In genomic region chr16:53771655-53772497, GRCh38 we compare ENCODE assay signal across 29 cellular contexts.
DNase-seq lines count a peak whose midpoint lies in the region; ATAC-seq and TF ChIP-seq lines count a peak whose summit lies in the region.
"Had no signal": no experiment of that assay in that cellular context is flagged by ENCODE, and none has a peak within 500 bp of the region (broad histone marks: within the 10 kb centered on the region; RNA-seq: fewer than 3 reads in every experiment).

No MANE protein-coding gene starts in this region.

- H3K4me2 ChIP-seq in IMR-90 (ENCODE audit: low read depth, low read length) (no peak overlapping the region), osteoblast (ENCODE audit: insufficient read depth, low read length) (peak overlapping the region; percentile 29)
- H3K4me2 ChIP-seq: PC-9 had no signal

- H2AFZ ChIP-seq in IMR-90 (replicated peaks; ENCODE audit: low read length, poor library complexity) (no peak overlapping the region), osteoblast (ENCODE audit: low read length) (no peak overlapping the region)
- H2AFZ ChIP-seq: PC-9 had no signal

- no peak overlapping the region for H2BK5ac ChIP-seq in IMR-90 (ENCODE audit: low read depth, low read length, poor library complexity, severe bottlenecking)

- dilution Hi-C loops in IMR-90 (cut with HindIII; ENCODE audit: low sequenced_read_pairs, unreplicated experiment) = no loop called here

- H3K27ac Mint-ChIP-seq in T-cell = no peak overlapping the region
- H3K27ac Mint-ChIP-seq: activated CD4-positive, alpha-beta T cell treated with anti-CD3 and anti-CD28 coated beads, Interleukin-2, amount 10 ng/mL, durations not matched to agents 7 days and 5 days; activated CD8-positive, alpha-beta memory T cell treated with anti-CD3 and anti-CD28 coated beads, Interleukin-2, amount 10 ng/mL, durations not matched to agents 7 days and 5 days; activated naive CD4-positive, alpha-beta T cell treated with anti-CD3 and anti-CD28 coated beads for 36 hours; CD14-positive monocyte; dendritic cell treated with granulocyte-macrophage colony-stimulating factor and Interleukin-4, amounts not matched to agents 40 ng/mL and 50 ng/mL, for 4 days had no signal

- no peaks in the 10 kb centered on the region for H3K9me3 Mint-ChIP-seq in T-cell
- H3K9me3 Mint-ChIP-seq: activated CD4-positive, alpha-beta T cell treated with anti-CD3 and anti-CD28 coated beads, Interleukin-2, amount 10 ng/mL, durations not matched to agents 7 days and 5 days; activated naive CD4-positive, alpha-beta T cell treated with anti-CD3 and anti-CD28 coated beads for 36 hours; dendritic cell treated with granulocyte-macrophage colony-stimulating factor and Interleukin-4, amounts not matched to agents 40 ng/mL and 50 ng/mL, for 4 days had no signal

- H2BK15ac ChIP-seq in IMR-90 (ENCODE audit: low read depth, low read length) = no peak overlapping the region

- in situ Hi-C loops in IMR-90 (cut with MboI; ENCODE audit: low sequenced_read_pairs) = loop anchor here (25.0 kb wide), 2 partner anchors 515 to 1165 kb away; partner anchors contain the start of genes IRX3 and IRX5

- H3K36me3 ChIP-seq in IMR-90 (ENCODE audit: control insufficient read depth, insufficient read depth, low read length) (no peaks in the 10 kb centered on the region), osteoblast (ENCODE audit: insufficient read depth, low read length) (no peaks in the 10 kb centered on the region), Peyer's patch (no peaks in the 10 kb centered on the region)
- H3K36me3 ChIP-seq: cardiac muscle cell, esophagus squamous epithelium, lower lobe of right lung, neutrophil, SJSA1, upper lobe of right lung, WERI-Rb-1 had no signal

- TF ChIP-seq RAD21 in IMR-90 (IDR thresholded peaks at IDR 0.05; ENCODE audit: low read length) = no peak

- no peak overlapping the region for H3K9ac ChIP-seq in IMR-90 (ENCODE audit: low read depth, low read length)

- no peak overlapping the region for H3K4me3 Mint-ChIP-seq in T-cell
- H3K4me3 Mint-ChIP-seq: activated CD4-positive, alpha-beta T cell treated with anti-CD3 and anti-CD28 coated beads, Interleukin-2, amount 10 ng/mL, durations not matched to agents 7 days and 5 days; activated CD8-positive, alpha-beta memory T cell treated with anti-CD3 and anti-CD28 coated beads, Interleukin-2, amount 10 ng/mL, durations not matched to agents 7 days and 5 days; activated naive CD4-positive, alpha-beta T cell treated with anti-CD3 and anti-CD28 coated beads for 36 hours; CD14-positive monocyte; dendritic cell treated with granulocyte-macrophage colony-stimulating factor and Interleukin-4, amounts not matched to agents 40 ng/mL and 50 ng/mL, for 4 days had no signal

- no peak overlapping the region for H4K5ac ChIP-seq in IMR-90 (ENCODE audit: low read depth, low read length)

- no peak overlapping the region for H3K18ac ChIP-seq in IMR-90 (ENCODE audit: low read depth, low read length)

- no peak overlapping the region for H2AK9ac ChIP-seq in IMR-90 (replicated peaks; ENCODE audit: low read depth, low read length, poor library complexity)

- no peak overlapping the region for H2BK120ac ChIP-seq in IMR-90 (ENCODE audit: low read depth, low read length)

- H3K9me1 ChIP-seq in IMR-90 (ENCODE audit: insufficient read depth, low read length) = no peaks in the 10 kb centered on the region; the same call in 1 of the 2 replicates

- ATAC-seq in IMR-90 (ENCODE audit: low read depth) (no peak), T-cell (replicated peaks in 1 of 4) (no peak)
- ATAC-seq: activated CD8-positive, alpha-beta memory T cell treated with anti-CD3 and anti-CD28 coated beads, Interleukin-2, amount 10 ng/mL, durations not matched to agents 7 days and 5 days; HepG2; lower lobe of right lung; psoas muscle; upper lobe of right lung had no signal

- POLR2A ChIA-PET in AG04449 (lab: Yijun Ruan, JAX) (no interaction called here), IMR-90 (lab: Charles Lee; ENCODE audit: unreplicated experiment) (no interaction called here), T-cell (lab: Charles Lee) (interaction anchor here in 1 of 2 donors (0.8 kb wide), 1 partner anchor 1694 kb away, joined by 3 read pairs; no protein-coding TSS in a partner anchor)

- H3K4me3 ChIP-seq in AG04449 (ENCODE audit: low read depth, low read length) = no peak overlapping the region
- no peak overlapping the region for H3K4me3 ChIP-seq in IMR-90 (ENCODE audit: insufficient read depth, low read depth, low read length)
- no peak overlapping the region for H3K4me3 ChIP-seq in choroid plexus epithelial cell (ENCODE audit: low read depth, low read length)
- no peak overlapping the region for H3K4me3 ChIP-seq in osteoblast (ENCODE audit: insufficient read depth, low read length)
- H3K4me3 ChIP-seq in Peyer's patch = no peak overlapping the region
- H3K4me3 ChIP-seq: cardiac muscle cell, esophagus squamous epithelium, lower lobe of right lung, PC-9, psoas muscle, SJSA1, skin epidermis, upper lobe of right lung had no signal

- H3K14ac ChIP-seq in IMR-90 (replicated peaks; ENCODE audit: low read depth, low read length) = no peak overlapping the region

- no peak overlapping the region for H4K91ac ChIP-seq in IMR-90 (ENCODE audit: insufficient read depth, low read depth, low read length)

- H2BK20ac ChIP-seq in IMR-90 (ENCODE audit: low read depth, low read length) = no peak overlapping the region

- H3K27me3 Mint-ChIP-seq in T-cell = no peaks in the 10 kb centered on the region
- H3K27me3 Mint-ChIP-seq: activated CD4-positive, alpha-beta T cell treated with anti-CD3 and anti-CD28 coated beads, Interleukin-2, amount 10 ng/mL, durations not matched to agents 7 days and 5 days; activated CD8-positive, alpha-beta memory T cell treated with anti-CD3 and anti-CD28 coated beads, Interleukin-2, amount 10 ng/mL, durations not matched to agents 7 days and 5 days; dendritic cell treated with granulocyte-macrophage colony-stimulating factor and Interleukin-4, amounts not matched to agents 40 ng/mL and 50 ng/mL, for 4 days had no signal

- BruUV-seq in IMR-90 (replicated peaks; lab: Mats Ljungman, UMichigan) = no TSS peak

- peak; percentile 21 for DNase-seq in AG04449 (ENCODE audit: low read depth, low spot score)
- DNase-seq in IMR-90 = no peak
- peak; percentile 56 for DNase-seq in choroid plexus epithelial cell (ENCODE audit: low read depth)
- DNase-seq in osteoblast (ENCODE audit: insufficient read length, low spot score, missing footprints) = no peak
- no peak for DNase-seq in Peyer's patch
- no peak for DNase-seq in DMS79 treated with DMSO at 0.1 percent for 48 hours (lab: John Stamatoyannopoulos, UW)
- no peak for DNase-seq in T-cell
- no peak for DNase-seq in stimulated activated CD4-positive, alpha-beta T cell treated with anti-CD3 and anti-CD28 coated beads, Interleukin-2, amount 100 ng/mL, for 24 hours
- DNase-seq: ACHN; activated CD4-positive, alpha-beta T cell treated with anti-CD3 and anti-CD28 coated beads, Interleukin-2, amount 10 ng/mL, durations not matched to agents 7 days and 5 days; activated CD8-positive, alpha-beta memory T cell treated with anti-CD3 and anti-CD28 coated beads, Interleukin-2, amount 10 ng/mL, durations not matched to agents 7 days and 5 days; activated naive CD4-positive, alpha-beta T cell treated with anti-CD3 and anti-CD28 coated beads for 36 hours; esophagus squamous epithelium; lower lobe of right lung; NCI-H2107; NCI-H446 treated with DMSO at 0.1 percent for 48 hours; PC-9; psoas muscle; substantia nigra; T-helper 2 cell; upper lobe of right lung; WERI-Rb-1 had no signal

- H3K27me3 ChIP-seq in IMR-90 (ENCODE audit: control insufficient read depth, insufficient read depth, low read length) = no peaks in the 10 kb centered on the region
- H3K27me3 ChIP-seq in osteoblast (ENCODE audit: insufficient read depth, low read length) = no peaks in the 10 kb centered on the region
- H3K27me3 ChIP-seq in Peyer's patch = no peaks in the 10 kb centered on the region
- H3K27me3 ChIP-seq: cardiac muscle cell, esophagus squamous epithelium, neutrophil, SJSA1, upper lobe of right lung had no signal

- no peak for TF ChIP-seq POLR2A in IMR-90 (IDR thresholded peaks at IDR 0.05; ENCODE audit: low read depth, low read length)
- no peak for TF ChIP-seq POLR2A in Peyer's patch (IDR thresholded peaks at IDR 0.05)

- H2AK5ac ChIP-seq in IMR-90 (ENCODE audit: low read depth, low read length) = no peak overlapping the region

- H3K4ac ChIP-seq in IMR-90 (ENCODE audit: low read depth, low read length) = no peak overlapping the region

- peaks cover 49% of the 10 kb centered on the region for H3K79me2 ChIP-seq in osteoblast (ENCODE audit: insufficient read depth, low read length)

- no peaks in the 10 kb centered on the region for H3K36me3 Mint-ChIP-seq in T-cell
- H3K36me3 Mint-ChIP-seq: activated CD8-positive, alpha-beta memory T cell treated with anti-CD3 and anti-CD28 coated beads, Interleukin-2, amount 10 ng/mL, durations not matched to agents 7 days and 5 days had no signal

- no peaks in the 10 kb centered on the region for H3K9me3 ChIP-seq in IMR-90 (ENCODE audit: control insufficient read depth, insufficient read depth, low read length)
- no peaks in the 10 kb centered on the region for H3K9me3 ChIP-seq in osteoblast (ENCODE audit: low read depth, low read length)
- no peaks in the 10 kb centered on the region for H3K9me3 ChIP-seq in Peyer's patch
- H3K9me3 ChIP-seq: esophagus squamous epithelium, lower lobe of right lung, neutrophil, psoas muscle, SJSA1, upper lobe of right lung had no signal

- intact Hi-C loops in IMR-90 (cut with micrococcal nuclease) = loop anchor here (5.0 to 10.0 kb wide), 6 partner anchors 120 to 1690 kb away; partner anchors contain the start of gene IRX3

- H4K20me1 ChIP-seq in IMR-90 (ENCODE audit: insufficient read depth, low read length) = peaks cover 25% of the 10 kb centered on the region; the same call in 1 of the 2 replicates
- no peaks in the 10 kb centered on the region for H4K20me1 ChIP-seq in osteoblast (ENCODE audit: insufficient read depth, low read length)

- no peak overlapping the region for H3K27ac ChIP-seq in IMR-90 (ENCODE audit: insufficient read depth, low read length)
- peak overlapping the region; percentile 18 for H3K27ac ChIP-seq in osteoblast (ENCODE audit: low read depth, low read length)
- no peak overlapping the region for H3K27ac ChIP-seq in Peyer's patch
- H3K27ac ChIP-seq: cardiac muscle cell, esophagus squamous epithelium, lower lobe of right lung, neutrophil, PC-9, psoas muscle, SJSA1, upper lobe of right lung, WERI-Rb-1 had no signal

- peaks cover 19 to 36% (median 28%) of the 10 kb centered on the region in 3 donors for H3K4me1 Mint-ChIP-seq in T-cell

- no peak overlapping the region for H4K8ac ChIP-seq in IMR-90 (ENCODE audit: low read depth in 2 of 2, low read length in 2 of 2)

- H3K4me1 ChIP-seq in IMR-90 (ENCODE audit: control insufficient read depth, insufficient read depth, low read length) = peaks cover 22% of the 10 kb centered on the region
- peaks cover 84% of the 10 kb centered on the region for H3K4me1 ChIP-seq in osteoblast (ENCODE audit: insufficient read depth, low read length)
- peaks cover 0 to 39% (median 6%) of the 10 kb centered on the region in 4 donors for H3K4me1 ChIP-seq in Peyer's patch

- H3K56ac ChIP-seq in IMR-90 (ENCODE audit: extremely low read depth, insufficient read depth, low read length) = no peak overlapping the region

- no peak overlapping the region for H3K23ac ChIP-seq in IMR-90 (ENCODE audit: low read depth, low read length)

- WGBS in IMR-90 (ENCODE audit: extremely low coverage in 2 of 2, insufficient read length in 1 of 2), 2 experiments = 86% methylated on average over 1 of the region's 9 CpGs; no CpG with 5 or more reads in 1 of the 2 experiments

- CTCF ChIA-PET in AG04449 (lab: Yijun Ruan, JAX) (interaction anchor here (1.3 to 5.0 kb wide), 7 partner anchors 10 to 1158 kb away, joined by 3 to 54 read pairs (median 12); partner anchors contain the start of gene IRX5), IMR-90 (lab: Yijun Ruan, JAX) (interaction anchor here (0.9 to 1.2 kb wide), 4 partner anchors 12 to 68 kb away, joined by 3 to 5 read pairs (median 4); partner anchors contain the start of genes FTO and RPGRIP1L), T-cell (lab: Charles Lee) (interaction anchor here in 1 of 2 donors (1.1 kb wide), 1 partner anchor 27 kb away, joined by 3 read pairs; no protein-coding TSS in a partner anchor)

- TF ChIP-seq CTCF in AG04449 (IDR thresholded peaks at IDR 0.05; ENCODE audit: insufficient read depth, low read length, missing control alignments) (no peak), IMR-90 (conservative IDR thresholded peaks at IDR 0.05; ENCODE audit: low read depth, low read length) (no peak), choroid plexus epithelial cell (conservative IDR thresholded peaks at IDR 0.05; ENCODE audit: low read depth, low read length) (no peak), osteoblast (IDR thresholded peaks at IDR 0.05; ENCODE audit: extremely low read depth, low read depth, low read length) (no peak), Peyer's patch (IDR thresholded peaks at IDR 0.05) (no peak)

- peaks cover 16 to 30% of the 10 kb centered on the region in 2 experiments for H3K79me1 ChIP-seq in IMR-90 (ENCODE audit: low read depth in 1 of 2, low read length in 2 of 2)

Comparison
In these comparisons a context has a peak if more than half of its experiments do, and no peak if none do; other contexts are left out.
1. DNase-seq: peak in AG04449 (single experiment) and choroid plexus epithelial cell (single experiment); none in IMR-90 (single experiment), osteoblast (single experiment), Peyer's patch (0 of 3), DMS79 treated with DMSO at 0.1 percent for 48 hours (single experiment), T-cell (0 of 34) and stimulated activated CD4-positive, alpha-beta T cell treated with anti-CD3 and anti-CD28 coated beads, Interleukin-2, amount 100 ng/mL, for 24 hours (0 of 2).